Comparison of ENCODE assay signal across 19 cellular contexts in genomic region chr13:73258396-73258795, GRCh38.
"Had no signal": no experiment of that assay in that cellular context is flagged by ENCODE, and none has a peak within 500 bp of the region (broad histone marks: within the 10 kb centered on the region; RNA-seq: fewer than 3 reads in every experiment).

No MANE protein-coding gene starts in this region.

- H3K9me3 Mint-ChIP-seq: activated CD4-positive, alpha-beta T cell treated with anti-CD3 and anti-CD28 coated beads, Interleukin-2, amount 10 ng/mL, durations not matched to agents 7 days and 5 days; activated naive CD4-positive, alpha-beta T cell treated with anti-CD3 and anti-CD28 coated beads, Interleukin-2, amount 50 U/mL, for 72 hours; activated T-cell treated with anti-CD3 and anti-CD28 coated beads, Interleukin-2, amount 50 U/mL, for 72 hours; natural killer cell; stimulated activated naive CD8-positive, alpha-beta T cell treated with anti-CD3 and anti-CD28 coated beads, Interleukin-15, amount 100 ng/mL, for 72 hours; T-helper 2 cell treated with Interferon-gamma antibody and Interleukin-4, amounts not matched to agents 5 μg/mL and 100 μg/mL, for 36 hours had no signal

- ATAC-seq: activated naive CD4-positive, alpha-beta T cell treated with anti-CD3 and anti-CD28 coated beads, Interleukin-2, amount 50 U/mL, for 72 hours; activated T-cell treated with anti-CD3 and anti-CD28 coated beads, Interleukin-2, amount 50 U/mL, for 72 hours; natural killer cell; stimulated activated naive CD8-positive, alpha-beta T cell treated with anti-CD3 and anti-CD28 coated beads, Interleukin-15, amount 100 ng/mL, for 72 hours; upper lobe of right lung had no signal

- H3K36me3 Mint-ChIP-seq: activated naive CD4-positive, alpha-beta T cell treated with anti-CD3 and anti-CD28 coated beads, Interleukin-2, amount 50 U/mL, for 72 hours; natural killer cell had no signal

- H3K27me3 ChIP-seq: esophagus squamous epithelium, right atrium auricular region, upper lobe of right lung had no signal

- H3K27me3 Mint-ChIP-seq: activated CD4-positive, alpha-beta T cell treated with anti-CD3 and anti-CD28 coated beads, Interleukin-2, amount 10 ng/mL, durations not matched to agents 7 days and 5 days had no signal

- H3K4me3 ChIP-seq: esophagus squamous epithelium, right atrium auricular region, smooth muscle cell, upper lobe of right lung had no signal

- H3K36me3 ChIP-seq: esophagus squamous epithelium, right atrium auricular region, upper lobe of right lung had no signal

- H3K4me1 ChIP-seq: right atrium auricular region, upper lobe of right lung had no signal

- H3K4me1 Mint-ChIP-seq: natural killer cell; stimulated activated naive CD8-positive, alpha-beta T cell treated with anti-CD3 and anti-CD28 coated beads, Interleukin-15, amount 100 ng/mL, for 72 hours had no signal

- H3K27ac Mint-ChIP-seq: activated CD4-positive, alpha-beta T cell treated with anti-CD3 and anti-CD28 coated beads, Interleukin-2, amount 10 ng/mL, durations not matched to agents 7 days and 5 days; activated T-cell treated with anti-CD3 and anti-CD28 coated beads, Interleukin-2, amount 50 U/mL, for 72 hours; natural killer cell; T-helper 2 cell treated with Interferon-gamma antibody and Interleukin-4, amounts not matched to agents 5 μg/mL and 100 μg/mL, for 36 hours had no signal

- H3K27ac ChIP-seq: esophagus squamous epithelium, right atrium auricular region, upper lobe of right lung had no signal

- H3K4me3 Mint-ChIP-seq: activated CD4-positive, alpha-beta T cell treated with anti-CD3 and anti-CD28 coated beads, Interleukin-2, amount 10 ng/mL, durations not matched to agents 7 days and 5 days; activated T-cell treated with anti-CD3 and anti-CD28 coated beads, Interleukin-2, amount 50 U/mL, for 72 hours; natural killer cell; stimulated activated naive CD8-positive, alpha-beta T cell treated with anti-CD3 and anti-CD28 coated beads, Interleukin-15, amount 100 ng/mL, for 72 hours; T-helper 2 cell treated with Interferon-gamma antibody and Interleukin-4, amounts not matched to agents 5 μg/mL and 100 μg/mL, for 36 hours had no signal

- H3K9me3 ChIP-seq: esophagus squamous epithelium, right atrium auricular region, upper lobe of right lung had no signal

- DNase-seq: activated CD4-positive, alpha-beta T cell treated with anti-CD3 and anti-CD28 coated beads, Interleukin-2, amount 10 ng/mL, durations not matched to agents 7 days and 5 days; activated CD4-positive, CD25-positive, alpha-beta regulatory T cell; activated CD8-positive, alpha-beta memory T cell treated with anti-CD3 and anti-CD28 coated beads, Interleukin-2, amount 50 U/mL, for 48 hours; activated gamma-delta T cell; activated T-cell treated with anti-CD3 and anti-CD28 coated beads, Interleukin-2, amount 50 U/mL, for 72 hours; amniotic stem cell; caudate nucleus; esophagus squamous epithelium; foreskin melanocyte; head of caudate nucleus; left cardiac atrium; natural killer cell; occipital lobe; stimulated activated naive CD8-positive, alpha-beta T cell treated with anti-CD3 and anti-CD28 coated beads, Interleukin-15, amount 100 ng/mL, for 72 hours; upper lobe of right lung had no signal
